8 cellular contexts compared by ENCODE assay signal in genomic region chr10:102678842-102679289, GRCh38. TPM values are rescaled to one million over a fixed set of nuclear protein-coding genes. Genes with fewer than 3 reads are reported as not detected.
DNase-seq lines count a peak whose midpoint lies in the region; ATAC-seq and TF ChIP-seq lines count a peak whose summit lies in the region.

No MANE protein-coding gene starts in this region.

- no peak overlapping the region for H3K4me3 ChIP-seq in prostate gland

- no peaks in the 10 kb centered on the region for H3K9me3 ChIP-seq in prostate gland

- peak; percentile 53 for DNase-seq in activated CD4-positive, alpha-beta T cell treated with anti-CD3 and anti-CD28 coated beads for 36 hours
- no peak for DNase-seq in activated CD4-positive, alpha-beta T cell treated with anti-CD3 and anti-CD28 coated beads for 1 hour
- DNase-seq in NCI-H146 (lab: John Stamatoyannopoulos, UW) (peak; percentile 90), WTC11 (ENCODE audit: low spot score) (peak; percentile 92), left ventricle myocardium superior (peak; percentile 84), prostate gland (ENCODE audit: low spot score) (peak; percentile 49), inferior parietal cortex (ENCODE audit: extremely low spot score) (no peak)

- H3K27me3 ChIP-seq in prostate gland (replicated peaks; ENCODE audit: insufficient read depth): no peaks in the 10 kb centered on the region

- H3K9me3 Mint-ChIP-seq in activated CD4-positive, alpha-beta T cell treated with anti-CD3 and anti-CD28 coated beads for 36 hours (ENCODE audit: low read depth): no peaks in the 10 kb centered on the region
- no peaks in the 10 kb centered on the region for H3K9me3 Mint-ChIP-seq in WTC11

- no peaks in the 10 kb centered on the region for H3K36me3 ChIP-seq in prostate gland

- no peaks in the 10 kb centered on the region for H3K27me3 Mint-ChIP-seq in activated CD4-positive, alpha-beta T cell treated with anti-CD3 and anti-CD28 coated beads for 36 hours
- H3K27me3 Mint-ChIP-seq in WTC11 (ENCODE audit: low read depth): no peaks in the 10 kb centered on the region

- no peak overlapping the region for H3K4me3 Mint-ChIP-seq in activated CD4-positive, alpha-beta T cell treated with anti-CD3 and anti-CD28 coated beads for 36 hours
- peak overlapping the region; percentile 27 for H3K4me3 Mint-ChIP-seq in WTC11

- WGBS in prostate gland: 15% methylated on average over 9 of the region's 9 CpGs

- TF ChIP-seq POLR2A in prostate gland (IDR thresholded peaks at IDR 0.05): no peak

- H3K27ac Mint-ChIP-seq in activated CD4-positive, alpha-beta T cell treated with anti-CD3 and anti-CD28 coated beads for 36 hours: no peak overlapping the region
- H3K27ac Mint-ChIP-seq in WTC11: peak overlapping the region; percentile 94

- CTCF ChIA-PET in activated CD4-positive, alpha-beta T cell treated with anti-CD3 and anti-CD28 coated beads for 36 hours (lab: Charles Lee): interaction anchor here (0.5 to 1.4 kb wide), 5 partner anchors 9 to 327 kb away, joined by 3 to 4 read pairs (median 3); partner anchors contain the start of genes ARL3 and SFXN2
- CTCF ChIA-PET in WTC11 (lab: Charles Lee): interaction anchor here (0.6 to 7.2 kb wide), 36 partner anchors 11 to 807 kb away, joined by 3 to 101 read pairs (median 6); partner anchors contain the start of genes ARL3, AS3MT, SFXN2 and SUFU

- ATAC-seq in activated CD4-positive, alpha-beta T cell treated with anti-CD3 and anti-CD28 coated beads for 36 hours: no peak
- ATAC-seq in WTC11: peak; percentile 85
- ATAC-seq in left ventricle myocardium superior: peak; percentile 66
- ATAC-seq in GM18870 (IDR thresholded peaks at IDR 0.05; ENCODE audit: unreplicated experiment): no peak

- peak overlapping the region; percentile 16 to 33 for H3K27ac ChIP-seq in prostate gland

- TF ChIP-seq CTCF in WTC11 (IDR thresholded peaks at IDR 0.05) (no peak; the same call in 1 of the 2 replicates), prostate gland (IDR thresholded peaks at IDR 0.05) (peak; percentile 24 to 73 (median 46))

- intact Hi-C loops in activated CD4-positive, alpha-beta T cell treated with anti-CD3 and anti-CD28 coated beads for 36 hours (cut with DNase I, micrococcal nuclease): loop anchor here (2.0 to 5.0 kb wide), 2 partner anchors 20 to 33 kb away; partner anchors contain the start of genes ARL3 (in 1 of the 2) and SFXN2 (in 1 of the 2)
- intact Hi-C loops in left ventricle myocardium superior (cut with micrococcal nuclease) (no loop called here), prostate gland (cut with DNase I) (no loop called here)

- H3K36me3 Mint-ChIP-seq in activated CD4-positive, alpha-beta T cell treated with anti-CD3 and anti-CD28 coated beads for 36 hours (ENCODE audit: low read depth): peaks cover 9% of the 10 kb centered on the region
- H3K36me3 Mint-ChIP-seq in WTC11: peaks cover 18% of the 10 kb centered on the region

- H3K4me1 ChIP-seq in prostate gland (replicated peaks): peaks cover 21% of the 10 kb centered on the region

- POLR2A ChIA-PET in activated CD4-positive, alpha-beta T cell treated with anti-CD3 and anti-CD28 coated beads for 36 hours (lab: Charles Lee): no interaction called here
- POLR2A ChIA-PET in WTC11 (lab: Charles Lee): interaction anchor here (1.0 to 1.9 kb wide), 4 partner anchors 9 to 49 kb away, joined by 3 to 13 read pairs (median 4); partner anchors contain the start of genes ARL3 and SFXN2

- peaks cover 45% of the 10 kb centered on the region for H3K4me1 Mint-ChIP-seq in activated CD4-positive, alpha-beta T cell treated with anti-CD3 and anti-CD28 coated beads for 36 hours
- H3K4me1 Mint-ChIP-seq in WTC11: peaks cover 61% of the 10 kb centered on the region

TF ChIP-seq in WTC11, 78 proteins besides CTCF, POLR2A, EP300 and RAD21 (continues in another document):
- no peak for TF ChIP-seq ZBTB43 (CRISPR knock-in tag; IDR thresholded peaks at IDR 0.05)
- TF ChIP-seq GABPB1 (CRISPR knock-in tag; IDR thresholded peaks at IDR 0.05): 0 out of 2 replicates have a peak, but pooled peaks have one; percentile 38
- TF ChIP-seq, protein P1, sequence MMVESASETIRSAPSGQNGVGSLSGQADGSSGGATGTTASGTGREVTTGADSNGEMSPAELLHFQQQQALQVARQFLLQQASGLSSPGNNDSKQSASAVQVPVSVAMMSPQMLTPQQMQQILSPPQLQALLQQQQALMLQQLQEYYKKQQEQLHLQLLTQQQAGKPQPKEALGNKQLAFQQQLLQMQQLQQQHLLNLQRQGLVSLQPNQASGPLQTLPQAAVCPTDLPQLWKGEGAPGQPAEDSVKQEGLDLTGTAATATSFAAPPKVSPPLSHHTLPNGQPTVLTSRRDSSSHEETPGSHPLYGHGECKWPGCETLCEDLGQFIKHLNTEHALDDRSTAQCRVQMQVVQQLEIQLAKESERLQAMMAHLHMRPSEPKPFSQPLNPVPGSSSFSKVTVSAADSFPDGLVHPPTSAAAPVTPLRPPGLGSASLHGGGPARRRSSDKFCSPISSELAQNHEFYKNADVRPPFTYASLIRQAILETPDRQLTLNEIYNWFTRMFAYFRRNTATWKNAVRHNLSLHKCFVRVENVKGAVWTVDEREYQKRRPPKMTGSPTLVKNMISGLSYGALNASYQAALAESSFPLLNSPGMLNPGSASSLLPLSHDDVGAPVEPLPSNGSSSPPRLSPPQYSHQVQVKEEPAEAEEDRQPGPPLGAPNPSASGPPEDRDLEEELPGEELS (CRISPR knock-in tag; IDR thresholded peaks at IDR 0.05): peak; percentile 60
- peak; percentile 59; the same call in 1 of the 2 replicates for TF ChIP-seq ETV6 (CRISPR knock-in tag; IDR thresholded peaks at IDR 0.05)
- TF ChIP-seq TCF7 (CRISPR knock-in tag; IDR thresholded peaks at IDR 0.05; ENCODE audit: low read depth): no peak
- TF ChIP-seq ZNF219 (CRISPR knock-in tag; IDR thresholded peaks at IDR 0.05; ENCODE audit: borderline replicate concordance): no peak
- no peak for TF ChIP-seq ZNF263 (CRISPR knock-in tag; IDR thresholded peaks at IDR 0.05; ENCODE audit: low read depth)
- TF ChIP-seq MYBL2 (CRISPR knock-in tag; IDR thresholded peaks at IDR 0.05): no peak
- TF ChIP-seq NFATC4 (CRISPR knock-in tag; IDR thresholded peaks at IDR 0.05): no peak
- TF ChIP-seq E2F4 (CRISPR knock-in tag; IDR thresholded peaks at IDR 0.05; ENCODE audit: borderline replicate concordance, low read depth): no peak
- TF ChIP-seq USF2 (CRISPR knock-in tag; IDR thresholded peaks at IDR 0.05): peak; percentile 92
- 0 out of 2 replicates have a peak, but pooled peaks have one; percentile 41 for TF ChIP-seq TEAD1 (CRISPR knock-in tag; IDR thresholded peaks at IDR 0.05)
- TF ChIP-seq PRRX2 (CRISPR knock-in tag; IDR thresholded peaks at IDR 0.05): no peak
- no peak for TF ChIP-seq SOX15 (CRISPR knock-in tag; IDR thresholded peaks at IDR 0.05)
- peak; percentile 66; the same call in 1 of the 2 replicates for TF ChIP-seq TP53 (CRISPR knock-in tag; IDR thresholded peaks at IDR 0.05)
- TF ChIP-seq, protein P2, sequence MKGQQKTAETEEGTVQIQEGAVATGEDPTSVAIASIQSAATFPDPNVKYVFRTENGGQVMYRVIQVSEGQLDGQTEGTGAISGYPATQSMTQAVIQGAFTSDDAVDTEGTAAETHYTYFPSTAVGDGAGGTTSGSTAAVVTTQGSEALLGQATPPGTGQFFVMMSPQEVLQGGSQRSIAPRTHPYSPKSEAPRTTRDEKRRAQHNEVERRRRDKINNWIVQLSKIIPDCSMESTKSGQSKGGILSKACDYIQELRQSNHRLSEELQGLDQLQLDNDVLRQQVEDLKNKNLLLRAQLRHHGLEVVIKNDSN (CRISPR knock-in tag; IDR thresholded peaks at IDR 0.05): peak; percentile 90

RNA-seq across cellular contexts. Expression of gene TRIM8, which starts 34.6 kb away (rescaled TPM):
- total RNA-seq in activated CD4-positive, alpha-beta T cell treated with anti-CD3 and anti-CD28 coated beads for 36 hours: 10 to 100 TPM; 37.8 to 39.1 TPM
- 36.3 to 40.3 TPM (median 36.8 TPM) in 3 replicates for total RNA-seq in WTC11 (2021)
- 117 TPM for total RNA-seq in left ventricle myocardium superior
- 100 to 1,000 TPM; 148 to 222 TPM for total RNA-seq in prostate gland

RNA-seq across cellular contexts. Expression of gene ARL3, which starts 35.3 kb away (rescaled TPM):
- total RNA-seq in activated CD4-positive, alpha-beta T cell treated with anti-CD3 and anti-CD28 coated beads for 36 hours: 1 to 10 TPM; 6.4 to 6.9 TPM
- 13.3 to 16.1 TPM (median 15.6 TPM) in 3 replicates for total RNA-seq in WTC11 (2021)
- total RNA-seq in left ventricle myocardium superior: 13.6 TPM
- total RNA-seq in prostate gland: 1 to 10 TPM; 8.0 to 8.5 TPM

RNA-seq across cellular contexts. Expression of gene SFXN2, which starts 35.6 kb away (rescaled TPM):
- 10 to 100 TPM; 18.2 to 20.7 TPM for total RNA-seq in activated CD4-positive, alpha-beta T cell treated with anti-CD3 and anti-CD28 coated beads for 36 hours
- total RNA-seq in WTC11 (2021): 15.7 to 21.2 TPM (median 15.9 TPM) in 3 replicates
- total RNA-seq in left ventricle myocardium superior: 1.5 TPM
- total RNA-seq in prostate gland: 10 to 100 TPM; 16.4 to 26.6 TPM

Comparison
In these comparisons a context has a peak if more than half of its experiments do, and no peak if none do; other contexts are left out.
1. DNase-seq: peak in activated CD4-positive, alpha-beta T cell treated with anti-CD3 and anti-CD28 coated beads for 36 hours (single experiment), NCI-H146 (single experiment), WTC11 (single experiment), left ventricle myocardium superior (single experiment) and prostate gland (single experiment); none in activated CD4-positive, alpha-beta T cell treated with anti-CD3 and anti-CD28 coated beads for 1 hour (single experiment) and inferior parietal cortex (single experiment).
2. ATAC-seq: peak in WTC11 (single experiment) and left ventricle myocardium superior (single experiment); none in activated CD4-positive, alpha-beta T cell treated with anti-CD3 and anti-CD28 coated beads for 36 hours (single experiment) and GM18870 (single experiment).
3. intact Hi-C loops: an anchor here in activated CD4-positive, alpha-beta T cell treated with anti-CD3 and anti-CD28 coated beads for 36 hours (2.0 to 5.0 kb wide); none called in left ventricle myocardium superior and prostate gland.